Comparison of ENCODE assay signal across 9 cellular contexts in the genomic region with DNA sequence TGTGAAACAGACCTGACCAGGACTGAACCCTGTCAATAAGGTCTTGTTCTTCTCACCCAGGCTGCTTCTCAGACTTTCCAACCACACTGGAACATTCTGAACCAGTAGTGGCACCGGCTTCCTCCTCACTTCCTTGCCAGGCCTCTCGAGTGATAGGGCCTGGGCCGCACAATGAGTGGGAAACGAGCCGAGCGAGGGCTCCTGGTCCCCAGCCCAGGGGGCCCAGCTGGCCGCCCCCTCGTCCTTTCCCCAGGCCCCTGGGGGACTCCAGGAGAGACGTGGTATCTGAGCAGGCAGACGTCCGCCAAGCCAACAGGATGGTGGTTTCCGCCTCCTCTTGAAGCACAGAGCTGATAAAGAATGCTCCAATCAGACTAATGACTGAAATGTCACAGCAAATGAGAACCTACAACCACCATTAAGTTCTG.
A peak's percentile ranks its signal among the peaks of the same experiment; 100 is the strongest.
DNase-seq lines count a peak whose midpoint lies in the region; ATAC-seq lines count a peak whose summit lies in the region.
"Had no signal": no experiment of that assay in that cellular context is flagged by ENCODE, and none has a peak within 500 bp of the region (broad histone marks: within the 10 kb centered on the region; RNA-seq: fewer than 3 reads in every experiment).

No MANE protein-coding gene starts in this region.

- H3K4me3 Mint-ChIP-seq in activated naive CD8-positive, alpha-beta T cell treated with anti-CD3 and anti-CD28 coated beads for 36 hours = no peak overlapping the region

- peaks cover 47% of the 10 kb centered on the region for H3K4me1 Mint-ChIP-seq in activated naive CD8-positive, alpha-beta T cell treated with anti-CD3 and anti-CD28 coated beads for 36 hours

- no peaks in the 10 kb centered on the region for H3K27me3 Mint-ChIP-seq in activated naive CD8-positive, alpha-beta T cell treated with anti-CD3 and anti-CD28 coated beads for 36 hours

- peak; percentile 70 for ATAC-seq in HG03175 (IDR thresholded peaks at IDR 0.05; ENCODE audit: unreplicated experiment)
- no peak for ATAC-seq in GM19467 (IDR thresholded peaks at IDR 0.05; ENCODE audit: unreplicated experiment)

- H3K9me3 Mint-ChIP-seq in activated naive CD8-positive, alpha-beta T cell treated with anti-CD3 and anti-CD28 coated beads for 36 hours = no peaks in the 10 kb centered on the region

- DNase-seq in GDM1 (lab: John Stamatoyannopoulos, UW) = peak; percentile 80
- DNase-seq in activated naive CD8-positive, alpha-beta T cell treated with anti-CD3 and anti-CD28 coated beads for 36 hours = peak; percentile 78
- peak; percentile 92 for DNase-seq in pulmonary artery endothelial cell (ENCODE audit: low read depth, low spot score)
- no peak for DNase-seq in head of caudate nucleus
- no peak for DNase-seq in NCI-H748 treated with DMSO at 0.1 percent for 48 hours (lab: John Stamatoyannopoulos, UW)
- DNase-seq in SJCRH30 = no peak

- H3K4me1 ChIP-seq in SJCRH30 = peaks cover 4% of the 10 kb centered on the region

- intact Hi-C loops in head of caudate nucleus (cut with DNase I) = no loop called here

- no peaks in the 10 kb centered on the region for H3K27me3 ChIP-seq in SJCRH30

- no peaks in the 10 kb centered on the region for H3K9me3 ChIP-seq in SJCRH30 (replicated peaks)

- peaks cover 29% of the 10 kb centered on the region for H3K36me3 Mint-ChIP-seq in activated naive CD8-positive, alpha-beta T cell treated with anti-CD3 and anti-CD28 coated beads for 36 hours

- H3K27ac ChIP-seq in SJCRH30 = no peak overlapping the region
- H3K27ac ChIP-seq: SK-N-MC had no signal

- H3K36me3 ChIP-seq in SJCRH30 = no peaks in the 10 kb centered on the region

- H3K4me3 ChIP-seq in SJCRH30 = no peak overlapping the region
- H3K4me3 ChIP-seq: SK-N-MC had no signal

- peak overlapping the region; percentile 84 for H3K27ac Mint-ChIP-seq in activated naive CD8-positive, alpha-beta T cell treated with anti-CD3 and anti-CD28 coated beads for 36 hours

Comparison
In these comparisons a context has a peak if more than half of its experiments do, and no peak if none do; other contexts are left out.
1. DNase-seq: peak in GDM1 (single experiment), activated naive CD8-positive, alpha-beta T cell treated with anti-CD3 and anti-CD28 coated beads for 36 hours (single experiment) and pulmonary artery endothelial cell (single experiment); none in head of caudate nucleus (0 of 42), NCI-H748 treated with DMSO at 0.1 percent for 48 hours (single experiment) and SJCRH30 (0 of 2).